8 cellular contexts compared by ENCODE assay signal in the genomic region with DNA sequence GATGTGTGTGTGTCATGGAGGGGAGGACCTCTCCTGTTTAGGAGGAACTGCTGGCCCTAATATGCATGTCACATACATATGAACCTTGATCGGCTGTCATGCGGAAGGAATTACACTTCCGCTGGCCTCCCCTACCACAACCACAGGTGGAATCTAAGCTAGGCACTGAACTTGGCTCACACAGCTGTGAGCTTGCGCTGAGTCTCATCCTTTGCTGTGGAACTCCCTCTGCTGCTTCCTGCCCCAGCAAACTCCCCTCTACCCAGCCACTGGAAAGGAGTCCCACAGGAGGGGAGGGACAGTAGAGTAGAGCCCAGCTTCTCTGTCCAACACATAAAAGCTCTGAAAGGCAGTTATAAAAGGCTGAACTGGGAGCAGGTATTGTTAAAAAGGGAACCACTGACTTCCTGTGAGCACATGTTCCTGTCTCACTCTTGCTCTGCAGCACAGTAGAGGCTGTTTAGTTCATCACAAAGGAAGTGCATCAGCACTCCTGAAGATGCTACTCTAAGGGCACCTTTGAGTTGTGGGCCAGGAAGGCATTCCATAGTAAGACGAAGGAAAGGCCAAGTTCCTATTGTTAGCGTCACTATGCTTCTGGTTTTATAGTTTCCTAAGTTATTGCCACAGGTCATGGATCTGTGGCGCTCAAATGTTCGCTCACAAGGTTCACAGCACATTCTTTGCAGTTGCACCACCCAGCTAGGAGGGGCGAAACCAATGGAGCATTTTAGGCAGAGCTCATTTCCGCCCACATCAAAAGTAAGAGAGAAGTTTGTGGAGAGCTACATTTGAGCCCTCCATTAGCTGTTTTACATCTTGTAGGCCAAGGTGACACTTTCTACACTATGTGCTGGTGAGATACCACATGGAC. TPM values are rescaled to one million over a fixed set of nuclear protein-coding genes. Genes with fewer than 3 reads are reported as not detected.
A peak's percentile ranks its signal among the peaks of the same experiment; 100 is the strongest.
DNase-seq lines count a peak whose midpoint lies in the region; ATAC-seq and TF ChIP-seq lines count a peak whose summit lies in the region.

No MANE protein-coding gene starts in this region.

- H2BK5ac ChIP-seq in IMR-90 (ENCODE audit: low read depth, low read length, poor library complexity, severe bottlenecking): no peak overlapping the region

- H2AK9ac ChIP-seq in IMR-90 (replicated peaks; ENCODE audit: low read depth, low read length, poor library complexity): no peak overlapping the region

- no peaks in the 10 kb centered on the region for H3K9me1 ChIP-seq in IMR-90 (ENCODE audit: insufficient read depth, low read length)

- H3K27ac Mint-ChIP-seq in MCF 10A (ENCODE audit: low read depth, unreplicated experiment): no peak overlapping the region

- 0 out of 2 replicates have a peak overlapping the region, but pooled peaks have one; percentile 1 for H4K91ac ChIP-seq in IMR-90 (ENCODE audit: insufficient read depth, low read depth, low read length)

- 87% methylated on average over 4 of the region's 10 CpGs; no CpG with 5 or more reads in 1 of the 2 experiments for WGBS in IMR-90 (ENCODE audit: extremely low coverage in 2 of 2, insufficient read length in 1 of 2), 2 experiments

- no peak overlapping the region for H3K4me3 Mint-ChIP-seq in MCF 10A (ENCODE audit: unreplicated experiment)

- in situ Hi-C loops in IMR-90 (cut with MboI; ENCODE audit: low sequenced_read_pairs): no loop called here
- in situ Hi-C loops in gastrocnemius medialis (cut with MboI; ENCODE audit: low sequenced_read_pairs in 4 of 4): no loop called here

- H2BK120ac ChIP-seq in IMR-90 (ENCODE audit: low read depth, low read length): peak overlapping the region; percentile 29; the same call in 1 of the 2 replicates

- H3K36me3 ChIP-seq in IMR-90 (ENCODE audit: control insufficient read depth, insufficient read depth, low read length) (no peaks in the 10 kb centered on the region), lower lobe of right lung (no peaks in the 10 kb centered on the region), gastrocnemius medialis (no peaks in the 10 kb centered on the region)

- H3K27me3 ChIP-seq in IMR-90 (ENCODE audit: control insufficient read depth, insufficient read depth, low read length): no peaks in the 10 kb centered on the region
- H3K27me3 ChIP-seq in lower lobe of right lung (ENCODE audit: low read depth): no peaks in the 10 kb centered on the region
- H3K27me3 ChIP-seq in gastrocnemius medialis: no peaks in the 10 kb centered on the region

- POLR2A ChIA-PET in IMR-90 (lab: Charles Lee; ENCODE audit: unreplicated experiment): no interaction called here
- POLR2A ChIA-PET in MCF 10A (lab: Yijun Ruan, JAX): interaction anchor here (0.6 to 0.7 kb wide), 2 partner anchors 36 to 136 kb away, joined by 3 to 5 read pairs; no protein-coding TSS in a partner anchor

- H2AFZ ChIP-seq in IMR-90 (replicated peaks; ENCODE audit: low read length, poor library complexity): no peak overlapping the region

- H2BK15ac ChIP-seq in IMR-90 (ENCODE audit: low read depth, low read length): 0 out of 3 replicates have a peak overlapping the region, but pooled peaks have one; percentile 1

- no peak overlapping the region for H3K4me2 ChIP-seq in IMR-90 (ENCODE audit: low read depth, low read length)

- dilution Hi-C loops in IMR-90 (cut with HindIII; ENCODE audit: low sequenced_read_pairs, unreplicated experiment): no loop called here

- H3K4me1 ChIP-seq in IMR-90 (ENCODE audit: control insufficient read depth, insufficient read depth, low read length): no peaks in the 10 kb centered on the region
- H3K4me1 ChIP-seq in lower lobe of right lung: peaks cover 5% of the 10 kb centered on the region
- no peaks in the 10 kb centered on the region for H3K4me1 ChIP-seq in gastrocnemius medialis

- H3K27me3 Mint-ChIP-seq in MCF 10A (ENCODE audit: insufficient read depth, unreplicated experiment): no peaks in the 10 kb centered on the region

- no peak overlapping the region for H3K9ac ChIP-seq in IMR-90 (ENCODE audit: low read depth, low read length)

- no peaks in the 10 kb centered on the region for H3K79me1 ChIP-seq in IMR-90 (ENCODE audit: low read depth in 1 of 2, low read length in 2 of 2)

- H3K4me1 Mint-ChIP-seq in MCF 10A (ENCODE audit: insufficient read depth, unreplicated experiment): peaks cover 10% of the 10 kb centered on the region

- H3K18ac ChIP-seq in IMR-90 (ENCODE audit: low read depth, low read length): no peak overlapping the region

- CTCF ChIA-PET in IMR-90 (lab: Yijun Ruan, JAX): no interaction called here
- CTCF ChIA-PET in MCF 10A (lab: Yijun Ruan, JAX): interaction anchor here (0.6 kb wide), 2 partner anchors 928 to 1200 kb away, joined by 3 read pairs; no protein-coding TSS in a partner anchor

- intact Hi-C loops in IMR-90 (cut with micrococcal nuclease): no loop called here
- intact Hi-C loops in lower lobe of right lung (cut with DNase I): no loop called here
- intact Hi-C loops in gastrocnemius medialis (cut with DNase I; ENCODE audit: low total_unique reads): no loop called here
- intact Hi-C loops in MCF 10A (cut with micrococcal nuclease): no loop called here

- H3K27ac ChIP-seq in IMR-90 (ENCODE audit: insufficient read depth, low read length): no peak overlapping the region
- peak overlapping the region; percentile 69 for H3K27ac ChIP-seq in lower lobe of right lung
- H3K27ac ChIP-seq in gastrocnemius medialis: no peak overlapping the region

- H3K36me3 Mint-ChIP-seq in MCF 10A (ENCODE audit: insufficient read depth, unreplicated experiment): no peaks in the 10 kb centered on the region

- TF ChIP-seq POLR2A in IMR-90 (IDR thresholded peaks at IDR 0.05; ENCODE audit: low read depth, low read length) (no peak), gastrocnemius medialis (IDR thresholded peaks at IDR 0.05) (no peak)

- no TSS peak for BruUV-seq in IMR-90 (replicated peaks; lab: Mats Ljungman, UMichigan)
- BruUV-seq in MCF 10A (replicated peaks; lab: Mats Ljungman, UMichigan): no TSS peak

- DNase-seq in CD1c-positive myeloid dendritic cell (ENCODE audit: extremely low spot score) (peak; percentile 51), IMR-90 (no peak), lower lobe of right lung (peak; percentile 42), gastrocnemius medialis (no peak), MCF 10A (ENCODE audit: unreplicated experiment) (no peak), NCI-H2107 treated with DMSO at 0.1 percent for 48 hours (lab: John Stamatoyannopoulos, UW; ENCODE audit: unreplicated experiment) (no peak)
- DNase-seq in activated CD8-positive, alpha-beta memory T cell treated with anti-CD3 and anti-CD28 coated beads for 4 hours (ENCODE audit: low read depth in 2 of 2): peak; percentile 38 to 47

- H3K9me3 ChIP-seq in IMR-90 (ENCODE audit: control insufficient read depth, insufficient read depth, low read length) (no peaks in the 10 kb centered on the region), lower lobe of right lung (no peaks in the 10 kb centered on the region), gastrocnemius medialis (no peaks in the 10 kb centered on the region)

- H4K5ac ChIP-seq in IMR-90 (ENCODE audit: low read depth, low read length): no peak overlapping the region

- no peak overlapping the region for H3K4ac ChIP-seq in IMR-90 (ENCODE audit: low read depth, low read length)

- no peaks in the 10 kb centered on the region for H4K20me1 ChIP-seq in IMR-90 (ENCODE audit: insufficient read depth, low read length)

- H3K23ac ChIP-seq in IMR-90 (ENCODE audit: low read depth, low read length): no peak overlapping the region

- peak; percentile 68 for ATAC-seq in GM21381 (IDR thresholded peaks at IDR 0.05; ENCODE audit: unreplicated experiment)
- ATAC-seq in IMR-90 (ENCODE audit: low read depth): no peak
- ATAC-seq in lower lobe of right lung: peak; percentile 77 to 84
- ATAC-seq in gastrocnemius medialis: no peak

- H3K56ac ChIP-seq in IMR-90 (ENCODE audit: extremely low read depth, insufficient read depth, low read length): no peak overlapping the region

- no peak for TF ChIP-seq RAD21 in IMR-90 (IDR thresholded peaks at IDR 0.05; ENCODE audit: low read length)

- peak overlapping the region; percentile 19; the same call in 1 of the 2 replicates for H3K14ac ChIP-seq in IMR-90 (replicated peaks; ENCODE audit: low read depth, low read length)

- H3K4me3 ChIP-seq in IMR-90 (ENCODE audit: insufficient read depth, low read depth, low read length) (no peak overlapping the region), lower lobe of right lung (no peak overlapping the region), gastrocnemius medialis (no peak overlapping the region)

- peak overlapping the region; percentile 40 for H2AK5ac ChIP-seq in IMR-90 (ENCODE audit: low read depth, low read length)

- H3K9me3 Mint-ChIP-seq in MCF 10A (ENCODE audit: unreplicated experiment): peaks cover 3% of the 10 kb centered on the region

- no peak overlapping the region for H4K8ac ChIP-seq in IMR-90 (ENCODE audit: low read depth in 2 of 2, low read length in 2 of 2)

- TF ChIP-seq CTCF in IMR-90 (conservative IDR thresholded peaks at IDR 0.05; ENCODE audit: low read depth, low read length): no peak
- no peak for TF ChIP-seq CTCF in lower lobe of right lung (IDR thresholded peaks at IDR 0.05)
- TF ChIP-seq CTCF in gastrocnemius medialis (IDR thresholded peaks at IDR 0.05 in 4 of 5, conservative IDR thresholded peaks at IDR 0.05 in 1 of 5): no peak
- TF ChIP-seq CTCF in MCF 10A (IDR thresholded peaks at IDR 0.05; ENCODE audit: unreplicated experiment): no peak

- no peak overlapping the region for H2BK20ac ChIP-seq in IMR-90 (ENCODE audit: low read depth, low read length)

TF ChIP-seq in IMR-90, 13 proteins besides CTCF, POLR2A, EP300 and RAD21 (continues in another document):
- no peak for TF ChIP-seq MXI1 (IDR thresholded peaks at IDR 0.05; ENCODE audit: borderline replicate concordance, low read depth, low read length)
- no peak for TF ChIP-seq CEBPB (IDR thresholded peaks at IDR 0.05; ENCODE audit: low read depth, low read length)
- TF ChIP-seq, protein P1, sequence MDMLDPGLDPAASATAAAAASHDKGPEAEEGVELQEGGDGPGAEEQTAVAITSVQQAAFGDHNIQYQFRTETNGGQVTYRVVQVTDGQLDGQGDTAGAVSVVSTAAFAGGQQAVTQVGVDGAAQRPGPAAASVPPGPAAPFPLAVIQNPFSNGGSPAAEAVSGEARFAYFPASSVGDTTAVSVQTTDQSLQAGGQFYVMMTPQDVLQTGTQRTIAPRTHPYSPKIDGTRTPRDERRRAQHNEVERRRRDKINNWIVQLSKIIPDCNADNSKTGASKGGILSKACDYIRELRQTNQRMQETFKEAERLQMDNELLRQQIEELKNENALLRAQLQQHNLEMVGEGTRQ (IDR thresholded peaks at IDR 0.05; ENCODE audit: low read depth, low read length): no peak
- no peak for TF ChIP-seq RFX5 (IDR thresholded peaks at IDR 0.05; ENCODE audit: low read depth, low read length)
- TF ChIP-seq MAZ (IDR thresholded peaks at IDR 0.05; ENCODE audit: borderline replicate concordance, low read depth, low read length): no peak
- no peak for TF ChIP-seq NFE2L2 (IDR thresholded peaks at IDR 0.05; ENCODE audit: low read depth, low read length)

RNA-seq across cellular contexts. Expression of a gene that starts 17.7 kb away (rescaled TPM):
- total RNA-seq in IMR-90 (2012; rRNA removed): not detected in 2 replicates
- polyA plus RNA-seq in IMR-90 (2012; rRNA removed): not detected in 2 replicates
- polyA plus RNA-seq in IMR-90 (2012; cell fraction: cytosol; rRNA removed): not detected in 2 replicates
- 0.06 TPM in 1 of 2 replicates, not detected in the other for polyA plus RNA-seq in IMR-90 (2012; cell fraction: nucleus; rRNA removed; ENCODE audit: low replicate concordance)
- 214 TPM for total RNA-seq in lower lobe of right lung
- 10 to 100 TPM in 1 of 4 donors, 1 to 10 TPM in 3; 1.7 to 10.4 (median 5.3) TPM for total RNA-seq in gastrocnemius medialis
- total RNA-seq in MCF 10A (2022): not detected in 2 replicates

Comparison
In these comparisons a context has a peak if more than half of its experiments do, and no peak if none do; other contexts are left out.
1. DNase-seq: peak in CD1c-positive myeloid dendritic cell (single experiment), activated CD8-positive, alpha-beta memory T cell treated with anti-CD3 and anti-CD28 coated beads for 4 hours (2 of 2) and lower lobe of right lung (single experiment); none in IMR-90 (single experiment), gastrocnemius medialis (0 of 2), MCF 10A (single experiment) and NCI-H2107 treated with DMSO at 0.1 percent for 48 hours (single experiment).
2. ATAC-seq: peak in GM21381 (single experiment) and lower lobe of right lung (2 of 2); none in IMR-90 (single experiment) and gastrocnemius medialis (0 of 2).
3. RNA of a gene that starts 17.7 kb away (total RNA-seq): 214 TPM in lower lobe of right lung (single experiment); 1.7 to 10.4 TPM in gastrocnemius medialis, not detected in MCF 10A and not detected in IMR-90; every median in the first group is over 10 times any median in the second.